Comparison of ENCODE assay signal across 27 cellular contexts in genomic region chr5:74787424-74787823, GRCh38.
"Had no signal": no experiment of that assay in that cellular context is flagged by ENCODE, and none has a peak within 500 bp of the region (broad histone marks: within the 10 kb centered on the region; RNA-seq: fewer than 3 reads in every experiment).

No MANE protein-coding gene starts in this region.

- H3K4me1 Mint-ChIP-seq: stimulated activated effector memory CD8-positive, alpha-beta T cell treated with anti-CD3 and anti-CD28 coated beads, Interleukin-12 subunit alpha, Interleukin-12 subunit beta, amount 100 ng/mL, for 72 hours; stimulated activated memory B cell treated with anti-CD40 and anti-IgM and Interleukin-4, amounts not matched to agents 10 μg/mL and 1 μg/mL and 100 μg/mL, for 72 hours; stimulated activated naive B cell treated with anti-CD40 and anti-IgM and Interleukin-4, amounts not matched to agents 10 μg/mL and 1 μg/mL and 100 μg/mL, for 72 hours; stimulated activated naive CD8-positive, alpha-beta T cell treated with anti-CD3 and anti-CD28 coated beads, Interleukin-15, amount 100 ng/mL, for 72 hours had no signal

- H3K4me3 ChIP-seq: stomach, suprapubic skin, testis, thoracic aorta, thyroid gland, tibial artery, tibial nerve, transverse colon, upper lobe of left lung, upper lobe of right lung, uterus, vagina had no signal

- H3K4me1 ChIP-seq: stomach, suprapubic skin, testis, thyroid gland, tibial artery, tibial nerve, transverse colon, upper lobe of left lung, upper lobe of right lung, uterus, vagina had no signal

- ATAC-seq: stimulated activated effector memory CD8-positive, alpha-beta T cell treated with anti-CD3 and anti-CD28 coated beads, Interleukin-12 subunit alpha, Interleukin-12 subunit beta, amount 100 ng/mL, for 72 hours; stimulated activated memory B cell treated with anti-CD40 and anti-IgM and Interleukin-4, amounts not matched to agents 10 μg/mL and 1 μg/mL and 100 μg/mL, for 72 hours; stimulated activated naive B cell treated with anti-CD40 and anti-IgM and Interleukin-4, amounts not matched to agents 10 μg/mL and 1 μg/mL and 100 μg/mL, for 72 hours; stimulated activated naive CD8-positive, alpha-beta T cell treated with anti-CD3 and anti-CD28 coated beads, Interleukin-15, amount 100 ng/mL, for 72 hours; stimulated activated naive CD8-positive, alpha-beta T cell treated with anti-CD3 and anti-CD28 coated beads, Interleukin-15, Interleukin-2, amounts not matched to agents 100 U/mL and 50 U/mL, for 24 hours; upper lobe of right lung had no signal

- DNase-seq: stimulated activated CD4-positive, alpha-beta T cell treated with anti-CD3 and anti-CD28 coated beads, Interleukin-2, amount 100 ng/mL, for 48 hours; stimulated activated CD4-positive, alpha-beta T cell treated with anti-CD3 and anti-CD28 coated beads, Interleukin-4, amount 100 ng/mL, for 1 hour; stimulated activated CD4-positive, alpha-beta T cell treated with anti-CD3 and anti-CD28 coated beads, Interleukin-4, amount 100 ng/mL, for 24 hours; stimulated activated CD4-positive, alpha-beta T cell treated with anti-CD3 and anti-CD28 coated beads, Interleukin-4, amount 100 ng/mL, for 4 hours; stimulated activated CD8-positive, alpha-beta memory T cell treated with anti-CD3 and anti-CD28 coated beads, Interleukin-4, amount 100 ng/mL, for 48 hours; stimulated activated naive B cell treated with anti-CD40 and anti-IgM and Interleukin-4, amounts not matched to agents 10 μg/mL and 1 μg/mL and 100 μg/mL, for 72 hours; stimulated activated naive CD4-positive, alpha-beta T cell; stimulated activated naive CD4-positive, alpha-beta T cell treated with Interleukin-2 at 50 U/mL for 16 hours; stimulated activated naive CD8-positive, alpha-beta T cell treated with anti-CD3 and anti-CD28 coated beads, Interleukin-15, amount 100 ng/mL, for 72 hours; stimulated activated naive CD8-positive, alpha-beta T cell treated with anti-CD3 and anti-CD28 coated beads, Interleukin-15, Interleukin-2, amounts not matched to agents 100 U/mL and 50 U/mL, for 24 hours; stomach; substantia nigra; testis; thyroid gland; tibial artery; upper lobe of left lung; upper lobe of right lung; uterus had no signal

- H3K27me3 Mint-ChIP-seq: stimulated activated memory B cell treated with anti-CD40 and anti-IgM and Interleukin-4, amounts not matched to agents 10 μg/mL and 1 μg/mL and 100 μg/mL, for 72 hours; stimulated activated naive B cell treated with anti-CD40 and anti-IgM and Interleukin-4, amounts not matched to agents 10 μg/mL and 1 μg/mL and 100 μg/mL, for 72 hours; stimulated activated naive CD8-positive, alpha-beta T cell treated with anti-CD3 and anti-CD28 coated beads, Interleukin-15, amount 100 ng/mL, for 72 hours; stimulated activated naive CD8-positive, alpha-beta T cell treated with anti-CD3 and anti-CD28 coated beads, Interleukin-15, Interleukin-2, amounts not matched to agents 100 ng/mL and 50 ng/mL, for 24 hours; type B pancreatic cell had no signal

- H3K27me3 ChIP-seq: stomach, suprapubic skin, testis, thyroid gland, tibial artery, tibial nerve, transverse colon, upper lobe of left lung, upper lobe of right lung, uterus, vagina had no signal

- H3K27ac Mint-ChIP-seq: stimulated activated effector memory CD8-positive, alpha-beta T cell treated with anti-CD3 and anti-CD28 coated beads, Interleukin-12 subunit alpha, Interleukin-12 subunit beta, amount 100 ng/mL, for 72 hours; stimulated activated memory B cell treated with anti-CD40 and anti-IgM and Interleukin-4, amounts not matched to agents 10 μg/mL and 1 μg/mL and 100 μg/mL, for 72 hours; stimulated activated naive B cell treated with anti-CD40 and anti-IgM and Interleukin-4, amounts not matched to agents 10 μg/mL and 1 μg/mL and 100 μg/mL, for 72 hours; stimulated activated naive CD8-positive, alpha-beta T cell treated with anti-CD3 and anti-CD28 coated beads, Interleukin-15, Interleukin-2, amounts not matched to agents 100 ng/mL and 50 ng/mL, for 24 hours; type B pancreatic cell had no signal

- H3K4me3 Mint-ChIP-seq: stimulated activated effector memory CD8-positive, alpha-beta T cell treated with anti-CD3 and anti-CD28 coated beads, Interleukin-12 subunit alpha, Interleukin-12 subunit beta, amount 100 ng/mL, for 72 hours; stimulated activated memory B cell treated with anti-CD40 and anti-IgM and Interleukin-4, amounts not matched to agents 10 μg/mL and 1 μg/mL and 100 μg/mL, for 72 hours; stimulated activated naive B cell treated with anti-CD40 and anti-IgM and Interleukin-4, amounts not matched to agents 10 μg/mL and 1 μg/mL and 100 μg/mL, for 72 hours; stimulated activated naive CD8-positive, alpha-beta T cell treated with anti-CD3 and anti-CD28 coated beads, Interleukin-15, amount 100 ng/mL, for 72 hours; stimulated activated naive CD8-positive, alpha-beta T cell treated with anti-CD3 and anti-CD28 coated beads, Interleukin-15, Interleukin-2, amounts not matched to agents 100 ng/mL and 50 ng/mL, for 24 hours; type B pancreatic cell had no signal

- H3K36me3 ChIP-seq: suprapubic skin, thoracic aorta, thyroid gland, tibial artery, tibial nerve, transverse colon, upper lobe of left lung, upper lobe of right lung, uterus, vagina had no signal

- H3K9me3 Mint-ChIP-seq: stimulated activated effector memory CD8-positive, alpha-beta T cell treated with anti-CD3 and anti-CD28 coated beads, Interleukin-12 subunit alpha, Interleukin-12 subunit beta, amount 100 ng/mL, for 72 hours; stimulated activated memory B cell treated with anti-CD40 and anti-IgM and Interleukin-4, amounts not matched to agents 10 μg/mL and 1 μg/mL and 100 μg/mL, for 72 hours; stimulated activated naive B cell treated with anti-CD40 and anti-IgM and Interleukin-4, amounts not matched to agents 10 μg/mL and 1 μg/mL and 100 μg/mL, for 72 hours; stimulated activated naive CD8-positive, alpha-beta T cell treated with anti-CD3 and anti-CD28 coated beads, Interleukin-15, amount 100 ng/mL, for 72 hours; stimulated activated naive CD8-positive, alpha-beta T cell treated with anti-CD3 and anti-CD28 coated beads, Interleukin-15, Interleukin-2, amounts not matched to agents 100 ng/mL and 50 ng/mL, for 24 hours had no signal

- H3K27ac ChIP-seq: stomach, suprapubic skin, testis, thoracic aorta, thyroid gland, tibial artery, tibial nerve, transverse colon, upper lobe of left lung, upper lobe of right lung, uterus, vagina had no signal

- H3K9me3 ChIP-seq: suprapubic skin, testis, thoracic aorta, thyroid gland, tibial artery, tibial nerve, transverse colon, upper lobe of left lung, upper lobe of right lung, uterus, vagina had no signal
